11 cellular contexts compared by ENCODE assay signal in genomic region chr16:4494746-4495490, GRCh38. TPM values are rescaled to one million over a fixed set of nuclear protein-coding genes. Genes with fewer than 3 reads are reported as not detected.
DNase-seq lines count a peak whose midpoint lies in the region; ATAC-seq, FAIRE-seq and TF ChIP-seq lines count a peak whose summit lies in the region.
"Had no signal": no experiment of that assay in that cellular context is flagged by ENCODE, and none has a peak within 500 bp of the region (broad histone marks: within the 10 kb centered on the region; RNA-seq: fewer than 3 reads in every experiment).

No MANE protein-coding gene starts in this region.

- peaks cover 34% of the 10 kb centered on the region for H4K20me1 ChIP-seq in osteoblast (ENCODE audit: insufficient read depth, low read length)

- H3K9me3 ChIP-seq in esophagus (ENCODE audit: control insufficient read depth in 2 of 2, insufficient read depth in 1 of 2, low read depth in 1 of 2, low read length in 1 of 2) (no peaks in the 10 kb centered on the region), osteoblast (ENCODE audit: low read depth, low read length) (no peaks in the 10 kb centered on the region)
- H3K9me3 ChIP-seq: heart right ventricle had no signal

- FAIRE-seq in RCC 7860 (lab: Jason Lieb, UNC): peak; percentile 81

- peak overlapping the region; percentile 60 for H3K4me2 ChIP-seq in osteoblast (ENCODE audit: insufficient read depth, low read length)

- no peaks in the 10 kb centered on the region for H3K36me3 ChIP-seq in esophagus (ENCODE audit: control insufficient read depth in 2 of 2, insufficient read depth in 2 of 2, low read length in 1 of 2)
- H3K36me3 ChIP-seq in osteoblast (ENCODE audit: insufficient read depth, low read length): peaks cover 15% of the 10 kb centered on the region

- H3K79me2 ChIP-seq in osteoblast (ENCODE audit: insufficient read depth, low read length): peaks cover 66% of the 10 kb centered on the region

- no peak for TF ChIP-seq CTCF in osteoblast (IDR thresholded peaks at IDR 0.05; ENCODE audit: extremely low read depth, low read depth, low read length)

- H3K27me3 ChIP-seq in esophagus (ENCODE audit: control insufficient read depth in 1 of 2, insufficient read depth in 2 of 2, low read length in 2 of 2): no peaks in the 10 kb centered on the region
- no peaks in the 10 kb centered on the region for H3K27me3 ChIP-seq in osteoblast (ENCODE audit: insufficient read depth, low read length)
- H3K27me3 ChIP-seq: heart right ventricle had no signal

- H3K27ac ChIP-seq in esophagus (ENCODE audit: low read depth in 2 of 2, low read length in 1 of 2) (peak overlapping the region; percentile 54 to 72), osteoblast (ENCODE audit: low read depth, low read length) (peak overlapping the region; percentile 82)

- peaks cover 0 to 7% of the 10 kb centered on the region in 2 donors for H3K4me1 ChIP-seq in esophagus (ENCODE audit: control insufficient read depth in 2 of 2, insufficient read depth in 2 of 2, low read length in 1 of 2)
- peaks cover 41% of the 10 kb centered on the region for H3K4me1 ChIP-seq in osteoblast (ENCODE audit: insufficient read depth, low read length)

- H2AFZ ChIP-seq in osteoblast (ENCODE audit: low read length): no peak overlapping the region

- 77 to 82% methylated on average over 6 of the region's 6 CpGs for WGBS in esophagus, 2 donors

- DNase-seq in GM04503 (ENCODE audit: low read depth) (peak; percentile 34), RCC 7860 (ENCODE audit: low spot score) (peak; percentile 89), osteoblast (ENCODE audit: insufficient read length, low spot score, missing footprints) (peak; percentile 83), 8988T (no peak), T-helper 9 cell (no peak)
- DNase-seq: activated naive CD8-positive, alpha-beta T cell treated with anti-CD3 and anti-CD28 coated beads, Interleukin-2, amount 10 ng/mL, durations not matched to agents 7 days and 5 days; heart right ventricle; NCI-H446 treated with DMSO at 0.1 percent for 48 hours had no signal

- H3K4me3 ChIP-seq in esophagus (ENCODE audit: low read depth in 1 of 2, low read length in 2 of 2): no peak overlapping the region
- H3K4me3 ChIP-seq in osteoblast (ENCODE audit: insufficient read depth, low read length): peak overlapping the region; percentile 38
- H3K4me3 ChIP-seq: heart right ventricle had no signal

- no peak for ATAC-seq in HG03108 (IDR thresholded peaks at IDR 0.05; ENCODE audit: unreplicated experiment)
- no peak for ATAC-seq in GM18502 (IDR thresholded peaks at IDR 0.05; ENCODE audit: poor library complexity, unreplicated experiment)

RNA-seq across cellular contexts. Expression of gene HMOX2, which starts 18.7 kb away (rescaled TPM):
- 10 to 100 TPM; 77.1 to 85.9 TPM for polyA plus RNA-seq in esophagus
- 39.4 and 44.5 TPM in 2 replicates for total RNA-seq in osteoblast

RNA-seq across cellular contexts. Expression of gene NMRAL1, which starts 20.5 kb away (rescaled TPM):
- polyA plus RNA-seq in esophagus: 10 to 100 TPM; 39.8 to 40.7 TPM
- total RNA-seq in osteoblast: 71.0 and 90.5 TPM in 2 replicates

RNA-seq across cellular contexts. Expression of gene CDIP1, which starts 43.7 kb away (rescaled TPM):
- polyA plus RNA-seq in esophagus: 10 to 100 TPM; 12.0 to 12.1 TPM
- 10.5 and 13.6 TPM in 2 replicates for total RNA-seq in osteoblast

Comparison
In these comparisons a context has a peak if more than half of its experiments do, and no peak if none do; other contexts are left out.
1. DNase-seq: peak in GM04503 (single experiment), RCC 7860 (single experiment) and osteoblast (single experiment); none in 8988T (single experiment) and T-helper 9 cell (single experiment).